Comparison of ENCODE assay signal across 8 cellular contexts in genomic region chr13:31073859-31074718, GRCh38.
DNase-seq lines count a peak whose midpoint lies in the region; ATAC-seq and TF ChIP-seq lines count a peak whose summit lies in the region.

No MANE protein-coding gene starts in this region.

- ATAC-seq in GM18907 (IDR thresholded peaks at IDR 0.05; ENCODE audit: unreplicated experiment): peak; percentile 94
- peak; percentile 92 for ATAC-seq in HG03060 (IDR thresholded peaks at IDR 0.05; ENCODE audit: low read depth, unreplicated experiment)
- peak; percentile 85 for ATAC-seq in activated CD8-positive, alpha-beta T cell treated with anti-CD3 and anti-CD28 coated beads for 36 hours
- peak; percentile 11 to 20 for ATAC-seq in naive thymus-derived CD8-positive, alpha-beta T cell
- no peak for ATAC-seq in left lobe of liver

- no peaks in the 10 kb centered on the region for H3K36me3 Mint-ChIP-seq in activated CD8-positive, alpha-beta T cell treated with anti-CD3 and anti-CD28 coated beads for 36 hours (ENCODE audit: low read depth)
- no peaks in the 10 kb centered on the region for H3K36me3 Mint-ChIP-seq in naive thymus-derived CD8-positive, alpha-beta T cell

- POLR2A ChIA-PET in activated CD8-positive, alpha-beta T cell treated with anti-CD3 and anti-CD28 coated beads for 36 hours (lab: Charles Lee): interaction anchor here (0.8 to 1.6 kb wide), 4 partner anchors 9 to 46 kb away, joined by 3 to 4 read pairs (median 4); no protein-coding TSS in a partner anchor
- POLR2A ChIA-PET in naive thymus-derived CD8-positive, alpha-beta T cell (lab: Charles Lee): no interaction called here

- peaks cover 26% of the 10 kb centered on the region for H3K27me3 ChIP-seq in ACC112 (ENCODE audit: insufficient read depth, low read length)

- no peaks in the 10 kb centered on the region for H3K79me2 ChIP-seq in ACC112 (ENCODE audit: control insufficient read depth, insufficient read depth, low read length, unreplicated experiment)

- H3K4me1 ChIP-seq in ACC112 (ENCODE audit: control insufficient read depth, insufficient read depth, low read length, unreplicated experiment): peaks cover 11% of the 10 kb centered on the region

- intact Hi-C loops in activated CD8-positive, alpha-beta T cell treated with anti-CD3 and anti-CD28 coated beads for 36 hours (cut with micrococcal nuclease): no loop called here
- intact Hi-C loops in posterior vena cava (cut with DNase I): no loop called here

- TF ChIP-seq CTCF in activated CD8-positive, alpha-beta T cell treated with anti-CD3 and anti-CD28 coated beads for 36 hours (IDR thresholded peaks at IDR 0.05): no peak

- H2AFZ ChIP-seq in ACC112 (ENCODE audit: low read length, unreplicated experiment): no peak overlapping the region

- H3K27ac ChIP-seq in ACC112 (ENCODE audit: low read depth, low read length): peak overlapping the region; percentile 0; the same call in 1 of the 2 replicates

- H3K27me3 Mint-ChIP-seq in activated CD8-positive, alpha-beta T cell treated with anti-CD3 and anti-CD28 coated beads for 36 hours: peaks cover 12% of the 10 kb centered on the region
- H3K27me3 Mint-ChIP-seq in naive thymus-derived CD8-positive, alpha-beta T cell: peaks cover 7 to 24% (median 13%) of the 10 kb centered on the region in 5 donors

- no peaks in the 10 kb centered on the region for H3K9me3 Mint-ChIP-seq in activated CD8-positive, alpha-beta T cell treated with anti-CD3 and anti-CD28 coated beads for 36 hours
- peaks cover 0 to 2% (median 0%) of the 10 kb centered on the region in 9 donors for H3K9me3 Mint-ChIP-seq in naive thymus-derived CD8-positive, alpha-beta T cell

- H3K4me3 Mint-ChIP-seq in activated CD8-positive, alpha-beta T cell treated with anti-CD3 and anti-CD28 coated beads for 36 hours: no peak overlapping the region
- H3K4me3 Mint-ChIP-seq in naive thymus-derived CD8-positive, alpha-beta T cell: no peak overlapping the region

- CTCF ChIA-PET in activated CD8-positive, alpha-beta T cell treated with anti-CD3 and anti-CD28 coated beads for 36 hours (lab: Charles Lee): interaction anchor here (0.8 to 1.1 kb wide), 3 partner anchors 29 to 48 kb away, joined by 3 read pairs; no protein-coding TSS in a partner anchor

- DNase-seq in activated CD8-positive, alpha-beta T cell treated with anti-CD3 and anti-CD28 coated beads for 36 hours: peak; percentile 58
- no peak for DNase-seq in naive thymus-derived CD8-positive, alpha-beta T cell
- DNase-seq in posterior vena cava (ENCODE audit: low spot score) (no peak), left lobe of liver (ENCODE audit: low spot score) (no peak), NCI-H2171 (lab: John Stamatoyannopoulos, UW) (no peak)

- H3K27ac Mint-ChIP-seq in activated CD8-positive, alpha-beta T cell treated with anti-CD3 and anti-CD28 coated beads for 36 hours: no peak overlapping the region
- peak overlapping the region in 2 of 10 donors; percentile 15 to 35 for H3K27ac Mint-ChIP-seq in naive thymus-derived CD8-positive, alpha-beta T cell

- H3K4me3 ChIP-seq in ACC112 (ENCODE audit: low read depth, low read length): no peak overlapping the region

- no peaks in the 10 kb centered on the region for H3K36me3 ChIP-seq in ACC112 (ENCODE audit: insufficient read depth, low read length)

- peaks cover 24% of the 10 kb centered on the region for H3K4me1 Mint-ChIP-seq in activated CD8-positive, alpha-beta T cell treated with anti-CD3 and anti-CD28 coated beads for 36 hours (ENCODE audit: low read depth)
- peaks cover 0 to 3% (median 1%) of the 10 kb centered on the region in 4 donors for H3K4me1 Mint-ChIP-seq in naive thymus-derived CD8-positive, alpha-beta T cell
